13 cellular contexts compared by ENCODE assay signal in genomic region chr15:99177679-99178078, GRCh38.
DNase-seq lines count a peak whose midpoint lies in the region; ATAC-seq, FAIRE-seq and TF ChIP-seq lines count a peak whose summit lies in the region.
"Had no signal": no experiment of that assay in that cellular context is flagged by ENCODE, and none has a peak within 500 bp of the region (broad histone marks: within the 10 kb centered on the region; RNA-seq: fewer than 3 reads in every experiment).

No MANE protein-coding gene starts in this region.

- dilution Hi-C loops in keratinocyte (cut with MboI; ENCODE audit: extremely low pct_ligation_motif_present, low sequenced_read_pairs), result no loop called here

- H4K20me1 ChIP-seq in keratinocyte (ENCODE audit: control insufficient read depth, extremely low read depth, insufficient read depth, low read length), result no peaks in the 10 kb centered on the region

- H3K36me3 ChIP-seq in SK-N-MC (ENCODE audit: insufficient read depth, low read length), result no peaks in the 10 kb centered on the region
- peaks cover 5% of the 10 kb centered on the region in 2 experiments for H3K36me3 ChIP-seq in keratinocyte (ENCODE audit: control insufficient read depth in 2 of 2, extremely low read depth in 1 of 2, insufficient read depth in 2 of 2, low read length in 2 of 2)
- no peaks in the 10 kb centered on the region for H3K36me3 ChIP-seq in gastrocnemius medialis
- no peaks in the 10 kb centered on the region for H3K36me3 ChIP-seq in small intestine (ENCODE audit: control insufficient read depth in 2 of 2, insufficient read depth in 2 of 2, low read length in 2 of 2)

- H3K79me2 ChIP-seq in keratinocyte (ENCODE audit: control insufficient read depth, insufficient read depth, low read length), result no peaks in the 10 kb centered on the region

- intact Hi-C loops in gastrocnemius medialis (cut with DNase I; ENCODE audit: low total_unique reads), result no loop called here

- peak overlapping the region; percentile 78 for H3K27ac ChIP-seq in SK-N-MC
- peak overlapping the region; percentile 53 for H3K27ac ChIP-seq in keratinocyte (ENCODE audit: control insufficient read depth, insufficient read depth, low read length)
- peak overlapping the region in 3 of 4 donors; percentile 86 to 95 (median 91) for H3K27ac ChIP-seq in gastrocnemius medialis
- H3K27ac ChIP-seq in small intestine (ENCODE audit: low read depth in 1 of 2, low read length in 1 of 2), result no peak overlapping the region
- H3K27ac ChIP-seq: PC-9 had no signal

- no peaks in the 10 kb centered on the region for H3K9me1 ChIP-seq in keratinocyte (ENCODE audit: control insufficient read depth, extremely low read depth, insufficient read depth, low read length)

- no peak for TF ChIP-seq CTCF in keratinocyte (optimal IDR thresholded peaks at IDR 0.05 in 1 of 3, IDR thresholded peaks at IDR 0.05 in 1 of 3, conservative IDR thresholded peaks at IDR 0.05 in 1 of 3; ENCODE audit: extremely low read depth in 1 of 3, insufficient read depth in 2 of 3, low read length in 3 of 3)
- TF ChIP-seq CTCF in gastrocnemius medialis (IDR thresholded peaks at IDR 0.05 in 4 of 5, conservative IDR thresholded peaks at IDR 0.05 in 1 of 5), result no peak

- H3K9ac ChIP-seq in SK-N-MC (ENCODE audit: insufficient read length), result no peak overlapping the region
- no peak overlapping the region for H3K9ac ChIP-seq in keratinocyte (ENCODE audit: control insufficient read depth, extremely low read depth, insufficient read depth, low read length)

- peak; percentile 51 for FAIRE-seq in keratinocyte (lab: Jason Lieb, UNC)
- no peak for FAIRE-seq in small intestine (lab: Jason Lieb, UNC)

- no peak for ATAC-seq in gastrocnemius medialis

- in situ Hi-C loops in gastrocnemius medialis (cut with MboI; ENCODE audit: low sequenced_read_pairs in 4 of 4), result no loop called here

- no peak overlapping the region for H3K4me3 ChIP-seq in SK-N-MC
- H3K4me3 ChIP-seq in keratinocyte (ENCODE audit: control insufficient read depth in 2 of 3, extremely low read depth in 1 of 3, insufficient read depth in 2 of 3, low read depth in 1 of 3, low read length in 3 of 3), result no peak overlapping the region
- no peak overlapping the region for H3K4me3 ChIP-seq in gastrocnemius medialis
- no peak overlapping the region for H3K4me3 ChIP-seq in small intestine (ENCODE audit: low read depth in 1 of 2, low read length in 2 of 2)
- H3K4me3 ChIP-seq: PC-9 had no signal

- no peak overlapping the region for H3K4me2 ChIP-seq in keratinocyte (ENCODE audit: control insufficient read depth, extremely low read depth, insufficient read depth, low read depth, low read length)
- H3K4me2 ChIP-seq: PC-9 had no signal

- TF ChIP-seq POLR2A in gastrocnemius medialis (IDR thresholded peaks at IDR 0.05), result no peak

- H3K27me3 ChIP-seq in keratinocyte (ENCODE audit: control insufficient read depth, extremely low read depth, insufficient read depth, low read length), result no peaks in the 10 kb centered on the region
- no peaks in the 10 kb centered on the region for H3K27me3 ChIP-seq in gastrocnemius medialis
- no peaks in the 10 kb centered on the region for H3K27me3 ChIP-seq in small intestine (ENCODE audit: control insufficient read depth in 2 of 2, insufficient read depth in 2 of 2, low read length in 2 of 2)

- 82 to 94% (median 93%) methylated on average over 2 of the region's 2 CpGs for WGBS in small intestine, 3 donors

- DNase-seq in SK-N-MC (ENCODE audit: low read depth, low spot score), result no peak
- DNase-seq in dermis blood vessel endothelial cell, result peak; percentile 10
- no peak for DNase-seq in keratinocyte (ENCODE audit: low read depth, low spot score)
- DNase-seq in gastrocnemius medialis, result no peak
- no peak for DNase-seq in small intestine
- DNase-seq in DMS79 treated with DMSO at 0.1 percent for 48 hours (lab: John Stamatoyannopoulos, UW), result no peak
- no peak for DNase-seq in EL
- DNase-seq: DMS 273 treated with DMSO at 0.1 percent for 48 hours, HCEC 1CT, NCI-H1105 treated with DMSO at 0.1 percent for 48 hours, NCI-H187 treated with DMSO at 0.1 percent for 48 hours, NCI-H446, PC-9 had no signal

- no peak overlapping the region for H2AFZ ChIP-seq in keratinocyte (ENCODE audit: control insufficient read depth, low read length)
- H2AFZ ChIP-seq: PC-9 had no signal

- H3K4me1 ChIP-seq in keratinocyte (ENCODE audit: control insufficient read depth, extremely low read depth, insufficient read depth, low read length), result no peaks in the 10 kb centered on the region
- peaks cover 77 to 81% of the 10 kb centered on the region in 2 donors for H3K4me1 ChIP-seq in gastrocnemius medialis
- no peaks in the 10 kb centered on the region for H3K4me1 ChIP-seq in small intestine (ENCODE audit: control insufficient read depth in 2 of 2, insufficient read depth in 1 of 2, low read depth in 1 of 2, low read length in 1 of 2)

- H3K9me3 ChIP-seq in SK-N-MC (ENCODE audit: low read depth, low read length) (no peaks in the 10 kb centered on the region), keratinocyte (ENCODE audit: control insufficient read depth, low read depth, low read length) (no peaks in the 10 kb centered on the region), gastrocnemius medialis (no peaks in the 10 kb centered on the region), small intestine (ENCODE audit: control insufficient read depth, low read depth) (no peaks in the 10 kb centered on the region)

Comparison
In these comparisons a context has a peak if more than half of its experiments do, and no peak if none do; other contexts are left out.
1. H3K27ac ChIP-seq: peak in SK-N-MC (single experiment), keratinocyte (single experiment) and gastrocnemius medialis (3 of 4); none in small intestine (0 of 2).